Comparison of ENCODE assay signal across 28 cellular contexts in the genomic region with DNA sequence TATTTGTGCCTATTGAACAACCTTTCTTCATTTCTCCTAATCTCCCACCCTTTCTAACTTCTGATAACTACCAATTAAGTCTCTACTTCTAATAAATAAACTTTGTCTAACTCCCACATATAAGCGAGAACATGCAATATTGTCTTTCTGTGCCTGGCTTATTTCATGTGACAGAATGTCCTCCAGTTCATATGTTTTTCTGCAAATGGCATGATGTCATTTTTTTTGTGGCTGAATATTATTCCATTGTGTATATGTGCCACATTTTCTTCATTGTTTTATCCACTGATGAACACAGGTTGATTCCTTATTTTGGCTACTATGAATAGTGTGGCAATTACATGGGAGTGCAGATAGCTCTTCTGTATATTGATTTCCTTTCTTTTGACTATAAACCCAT.
"Had no signal": no experiment of that assay in that cellular context is flagged by ENCODE, and none has a peak within 500 bp of the region (broad histone marks: within the 10 kb centered on the region; RNA-seq: fewer than 3 reads in every experiment).

No MANE protein-coding gene starts in this region.

- DNase-seq: colonic mucosa; cortex of kidney; dermis blood vessel endothelial cell; dorsolateral prefrontal cortex; effector CD4-positive, alpha-beta T cell; effector CD8-positive, alpha-beta T cell; effector memory CD4-positive, alpha-beta T cell; effector memory CD8-positive, alpha-beta T cell; endodermal cell; erythroblast; esophagus squamous epithelium; foreskin fibroblast; foreskin keratinocyte; foreskin melanocyte; gastrocnemius medialis; glutamatergic neuron; head of caudate nucleus; heart left ventricle; heart right ventricle had no signal

- H3K27ac ChIP-seq: colonic mucosa, coronary artery, dorsolateral prefrontal cortex, epithelial cell of prostate, esophagus muscularis mucosa, esophagus squamous epithelium, foreskin keratinocyte, gastrocnemius medialis, gastroesophageal sphincter, heart left ventricle, heart right ventricle had no signal

- H3K4me3 ChIP-seq: colonic mucosa, coronary artery, dorsolateral prefrontal cortex, esophagus muscularis mucosa, esophagus squamous epithelium, gastrocnemius medialis, gastroesophageal sphincter, heart left ventricle, heart right ventricle had no signal

- FAIRE-seq: colon, endometrium, endothelial cell of umbilical vein, frontal cortex had no signal

- H3K4me1 ChIP-seq: colonic mucosa, esophagus muscularis mucosa, esophagus squamous epithelium, foreskin keratinocyte, gastrocnemius medialis, gastroesophageal sphincter, heart left ventricle, heart right ventricle had no signal

- H3K9me3 ChIP-seq: colonic mucosa, esophagus muscularis mucosa, gastrocnemius medialis, gastroesophageal sphincter, heart left ventricle had no signal

- ATAC-seq: effector memory CD8-positive, alpha-beta T cell; esophagus mucosa; foreskin keratinocyte; gastrocnemius medialis; gastroesophageal sphincter; heart left ventricle; heart right ventricle had no signal

- H3K36me3 ChIP-seq: colonic mucosa, esophagus muscularis mucosa, esophagus squamous epithelium, gastrocnemius medialis, gastroesophageal sphincter, heart left ventricle, heart right ventricle had no signal

- H3K27me3 ChIP-seq: colonic mucosa, dorsolateral prefrontal cortex, esophagus muscularis mucosa, esophagus squamous epithelium, foreskin keratinocyte, gastrocnemius medialis, gastroesophageal sphincter, heart left ventricle, heart right ventricle had no signal
